28 cellular contexts compared by ENCODE assay signal in genomic region chr10:70068925-70069324, GRCh38. TPM values are rescaled to one million over a fixed set of nuclear protein-coding genes. Genes with fewer than 3 reads are reported as not detected.
"Had no signal": no experiment of that assay in that cellular context is flagged by ENCODE, and none has a peak within 500 bp of the region (broad histone marks: within the 10 kb centered on the region; RNA-seq: fewer than 3 reads in every experiment).

No MANE protein-coding gene starts in this region.

- H3K9me3 ChIP-seq: colonic mucosa, esophagus squamous epithelium, gastrocnemius medialis, heart right ventricle, left lung, lower lobe of right lung had no signal

- FAIRE-seq: endometrium, kidney had no signal

- H3K36me3 Mint-ChIP-seq: naive thymus-derived CD4-positive, alpha-beta T cell had no signal

- H3K4me1 ChIP-seq: colonic mucosa, esophagus squamous epithelium, gastrocnemius medialis, heart right ventricle, left lung, lower lobe of right lung had no signal

- H3K4me3 ChIP-seq: colonic mucosa, esophagus squamous epithelium, gastrocnemius medialis, heart right ventricle, left lung, lower lobe of right lung had no signal

- H3K36me3 ChIP-seq: colonic mucosa, gastrocnemius medialis, left lung, lower lobe of right lung had no signal

- ATAC-seq: effector memory CD8-positive, alpha-beta T cell; esophagus mucosa; gastrocnemius medialis; heart right ventricle; left lung; left ventricle myocardium superior; lower lobe of right lung; naive thymus-derived CD4-positive, alpha-beta T cell had no signal

- H3K27me3 ChIP-seq: colonic mucosa, esophagus squamous epithelium, gastrocnemius medialis, heart right ventricle, left lung had no signal

- H3K27ac ChIP-seq: colonic mucosa, epithelial cell of prostate, esophagus squamous epithelium, gastrocnemius medialis, heart right ventricle, left lung, lower lobe of right lung had no signal

- H3K4me3 Mint-ChIP-seq: dendritic cell treated with granulocyte-macrophage colony-stimulating factor and Interleukin-4, amounts not matched to agents 40 ng/mL and 50 ng/mL, for 4 days; effector memory CD8-positive, alpha-beta T cell; endodermal cell; mesothelial cell of epicardium; naive thymus-derived CD4-positive, alpha-beta T cell had no signal

- H3K9me3 Mint-ChIP-seq: dendritic cell treated with granulocyte-macrophage colony-stimulating factor and Interleukin-4, amounts not matched to agents 40 ng/mL and 50 ng/mL, for 4 days; effector memory CD8-positive, alpha-beta T cell; endodermal cell; naive thymus-derived CD4-positive, alpha-beta T cell had no signal

- DNase-seq: colonic mucosa; cortex of kidney; effector CD8-positive, alpha-beta T cell; effector memory CD8-positive, alpha-beta T cell; endodermal cell; erythroblast; esophagus squamous epithelium; foreskin fibroblast; foreskin melanocyte; gastrocnemius medialis; glutamatergic neuron; head of caudate nucleus; heart right ventricle; hippocampal formation; islet precursor cell; kidney; kidney glomerular epithelial cell; left lung; left ventricle myocardium superior; lower lobe of right lung; mesenchymal stem cell; naive thymus-derived CD4-positive, alpha-beta T cell had no signal

- H3K27ac Mint-ChIP-seq: dendritic cell treated with granulocyte-macrophage colony-stimulating factor and Interleukin-4, amounts not matched to agents 40 ng/mL and 50 ng/mL, for 4 days; effector memory CD8-positive, alpha-beta T cell; endodermal cell; naive thymus-derived CD4-positive, alpha-beta T cell had no signal

RNA-seq across cellular contexts. Expression of gene MACROH2A2, which starts 16.3 kb away (rescaled TPM):
- total RNA-seq: lung microvascular endothelial cell had no signal
